In the genomic region with DNA sequence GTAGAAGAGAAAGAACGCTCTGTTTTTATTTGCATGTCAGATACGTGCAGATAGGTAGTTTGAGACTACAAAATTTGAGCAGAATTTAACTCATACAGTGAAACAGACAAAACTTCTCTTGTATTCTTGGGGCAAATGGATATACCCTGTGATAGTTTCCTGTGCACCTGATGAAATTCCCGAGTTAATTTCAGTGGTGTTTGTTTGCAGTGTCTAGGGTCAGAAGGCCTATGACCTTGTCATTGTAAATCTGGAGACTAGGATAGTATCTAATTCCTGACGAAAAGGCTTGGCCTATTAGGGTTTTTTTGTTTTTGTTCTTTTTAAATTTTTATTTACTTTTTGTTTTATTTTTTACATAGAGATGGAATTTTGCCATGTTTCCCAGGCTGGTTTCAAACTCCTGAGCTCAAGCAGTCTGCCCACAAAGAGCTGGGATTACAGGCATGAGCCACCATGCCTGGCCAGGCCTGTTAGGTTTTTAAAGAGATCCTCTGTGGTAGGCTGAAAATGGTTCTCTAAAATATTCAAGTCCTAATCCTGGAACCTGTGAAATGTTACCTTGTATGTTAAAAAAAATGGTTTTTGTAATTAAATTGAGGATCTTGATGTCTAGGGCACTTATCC, we compare ENCODE assay signal across 1 cellular context.
TF ChIP-seq lines count a peak whose summit lies in the region.

No MANE protein-coding gene starts in this region.

TF ChIP-seq in HepG2, 621 proteins besides CTCF, POLR2A, EP300 and RAD21 (continued from another document and continues in another):
- TF ChIP-seq, protein P1, sequence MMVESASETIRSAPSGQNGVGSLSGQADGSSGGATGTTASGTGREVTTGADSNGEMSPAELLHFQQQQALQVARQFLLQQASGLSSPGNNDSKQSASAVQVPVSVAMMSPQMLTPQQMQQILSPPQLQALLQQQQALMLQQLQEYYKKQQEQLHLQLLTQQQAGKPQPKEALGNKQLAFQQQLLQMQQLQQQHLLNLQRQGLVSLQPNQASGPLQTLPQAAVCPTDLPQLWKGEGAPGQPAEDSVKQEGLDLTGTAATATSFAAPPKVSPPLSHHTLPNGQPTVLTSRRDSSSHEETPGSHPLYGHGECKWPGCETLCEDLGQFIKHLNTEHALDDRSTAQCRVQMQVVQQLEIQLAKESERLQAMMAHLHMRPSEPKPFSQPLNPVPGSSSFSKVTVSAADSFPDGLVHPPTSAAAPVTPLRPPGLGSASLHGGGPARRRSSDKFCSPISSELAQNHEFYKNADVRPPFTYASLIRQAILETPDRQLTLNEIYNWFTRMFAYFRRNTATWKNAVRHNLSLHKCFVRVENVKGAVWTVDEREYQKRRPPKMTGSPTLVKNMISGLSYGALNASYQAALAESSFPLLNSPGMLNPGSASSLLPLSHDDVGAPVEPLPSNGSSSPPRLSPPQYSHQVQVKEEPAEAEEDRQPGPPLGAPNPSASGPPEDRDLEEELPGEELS (CRISPR knock-in tag; IDR thresholded peaks at IDR 0.05) = peak; percentile 50; the same call in 1 of the 2 replicates
- TF ChIP-seq SOX5 (CRISPR knock-in tag; IDR thresholded peaks at IDR 0.05; ENCODE audit: borderline replicate concordance) = peak; percentile 71
- TF ChIP-seq, protein P2, sequence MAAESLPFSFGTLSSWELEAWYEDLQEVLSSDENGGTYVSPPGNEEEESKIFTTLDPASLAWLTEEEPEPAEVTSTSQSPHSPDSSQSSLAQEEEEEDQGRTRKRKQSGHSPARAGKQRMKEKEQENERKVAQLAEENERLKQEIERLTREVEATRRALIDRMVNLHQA (CRISPR knock-in tag; IDR thresholded peaks at IDR 0.05) = no peak
- TF ChIP-seq, protein P3, sequence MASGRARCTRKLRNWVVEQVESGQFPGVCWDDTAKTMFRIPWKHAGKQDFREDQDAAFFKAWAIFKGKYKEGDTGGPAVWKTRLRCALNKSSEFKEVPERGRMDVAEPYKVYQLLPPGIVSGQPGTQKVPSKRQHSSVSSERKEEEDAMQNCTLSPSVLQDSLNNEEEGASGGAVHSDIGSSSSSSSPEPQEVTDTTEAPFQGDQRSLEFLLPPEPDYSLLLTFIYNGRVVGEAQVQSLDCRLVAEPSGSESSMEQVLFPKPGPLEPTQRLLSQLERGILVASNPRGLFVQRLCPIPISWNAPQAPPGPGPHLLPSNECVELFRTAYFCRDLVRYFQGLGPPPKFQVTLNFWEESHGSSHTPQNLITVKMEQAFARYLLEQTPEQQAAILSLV (CRISPR knock-in tag; IDR thresholded peaks at IDR 0.05; ENCODE audit: borderline replicate concordance) = no peak
- TF ChIP-seq, protein P4, sequence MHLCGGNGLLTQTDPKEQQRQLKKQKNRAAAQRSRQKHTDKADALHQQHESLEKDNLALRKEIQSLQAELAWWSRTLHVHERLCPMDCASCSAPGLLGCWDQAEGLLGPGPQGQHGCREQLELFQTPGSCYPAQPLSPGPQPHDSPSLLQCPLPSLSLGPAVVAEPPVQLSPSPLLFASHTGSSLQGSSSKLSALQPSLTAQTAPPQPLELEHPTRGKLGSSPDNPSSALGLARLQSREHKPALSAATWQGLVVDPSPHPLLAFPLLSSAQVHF (CRISPR knock-in tag; IDR thresholded peaks at IDR 0.05) = no peak
- TF ChIP-seq, protein P5, sequence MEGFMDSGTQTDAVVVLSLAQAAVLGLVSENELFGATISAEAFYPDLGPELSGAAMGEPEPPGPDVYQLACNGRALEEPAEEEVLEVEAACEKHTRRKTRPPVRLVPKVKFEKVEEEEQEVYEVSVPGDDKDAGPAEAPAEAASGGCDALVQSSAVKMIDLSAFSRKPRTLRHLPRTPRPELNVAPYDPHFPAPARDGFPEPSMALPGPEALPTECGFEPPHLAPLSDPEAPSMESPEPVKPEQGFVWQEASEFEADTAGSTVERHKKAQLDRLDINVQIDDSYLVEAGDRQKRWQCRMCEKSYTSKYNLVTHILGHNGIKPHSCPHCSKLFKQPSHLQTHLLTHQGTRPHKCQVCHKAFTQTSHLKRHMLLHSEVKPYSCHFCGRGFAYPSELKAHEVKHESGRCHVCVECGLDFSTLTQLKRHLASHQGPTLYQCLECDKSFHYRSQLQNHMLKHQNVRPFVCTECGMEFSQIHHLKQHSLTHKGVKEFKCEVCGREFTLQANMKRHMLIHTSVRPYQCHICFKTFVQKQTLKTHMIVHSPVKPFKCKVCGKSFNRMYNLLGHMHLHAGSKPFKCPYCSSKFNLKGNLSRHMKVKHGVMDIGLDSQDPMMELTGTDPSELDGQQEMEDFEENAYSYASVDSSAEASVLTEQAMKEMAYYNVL (CRISPR knock-in tag; IDR thresholded peaks at IDR 0.05; ENCODE audit: borderline replicate concordance) = no peak
- no peak for TF ChIP-seq ZNF703 (CRISPR knock-in tag; IDR thresholded peaks at IDR 0.05; ENCODE audit: borderline replicate concordance)
- TF ChIP-seq, protein P6, sequence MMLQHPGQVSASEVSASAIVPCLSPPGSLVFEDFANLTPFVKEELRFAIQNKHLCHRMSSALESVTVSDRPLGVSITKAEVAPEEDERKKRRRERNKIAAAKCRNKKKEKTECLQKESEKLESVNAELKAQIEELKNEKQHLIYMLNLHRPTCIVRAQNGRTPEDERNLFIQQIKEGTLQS (CRISPR knock-in tag; IDR thresholded peaks at IDR 0.05) = no peak
- no peak for TF ChIP-seq SALL2 (CRISPR knock-in tag; IDR thresholded peaks at IDR 0.05)
- TF ChIP-seq, protein P7, sequence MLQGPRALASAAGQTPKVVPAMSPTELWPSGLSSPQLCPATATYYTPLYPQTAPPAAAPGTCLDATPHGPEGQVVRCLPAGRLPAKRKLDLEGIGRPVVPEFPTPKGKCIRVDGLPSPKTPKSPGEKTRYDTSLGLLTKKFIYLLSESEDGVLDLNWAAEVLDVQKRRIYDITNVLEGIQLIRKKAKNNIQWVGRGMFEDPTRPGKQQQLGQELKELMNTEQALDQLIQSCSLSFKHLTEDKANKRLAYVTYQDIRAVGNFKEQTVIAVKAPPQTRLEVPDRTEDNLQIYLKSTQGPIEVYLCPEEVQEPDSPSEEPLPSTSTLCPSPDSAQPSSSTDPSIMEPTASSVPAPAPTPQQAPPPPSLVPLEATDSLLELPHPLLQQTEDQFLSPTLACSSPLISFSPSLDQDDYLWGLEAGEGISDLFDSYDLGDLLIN (CRISPR knock-in tag; IDR thresholded peaks at IDR 0.05; ENCODE audit: borderline replicate concordance) = no peak
- peak; percentile 37; the same call in 1 of the 2 replicates for TF ChIP-seq SMAD3 (CRISPR knock-in tag; IDR thresholded peaks at IDR 0.05)
- TF ChIP-seq ZNF614 (CRISPR knock-in tag; IDR thresholded peaks at IDR 0.05; ENCODE audit: borderline replicate concordance) = 0 out of 2 replicates have a peak, but pooled peaks have one; percentile 27
- TF ChIP-seq, protein P8, sequence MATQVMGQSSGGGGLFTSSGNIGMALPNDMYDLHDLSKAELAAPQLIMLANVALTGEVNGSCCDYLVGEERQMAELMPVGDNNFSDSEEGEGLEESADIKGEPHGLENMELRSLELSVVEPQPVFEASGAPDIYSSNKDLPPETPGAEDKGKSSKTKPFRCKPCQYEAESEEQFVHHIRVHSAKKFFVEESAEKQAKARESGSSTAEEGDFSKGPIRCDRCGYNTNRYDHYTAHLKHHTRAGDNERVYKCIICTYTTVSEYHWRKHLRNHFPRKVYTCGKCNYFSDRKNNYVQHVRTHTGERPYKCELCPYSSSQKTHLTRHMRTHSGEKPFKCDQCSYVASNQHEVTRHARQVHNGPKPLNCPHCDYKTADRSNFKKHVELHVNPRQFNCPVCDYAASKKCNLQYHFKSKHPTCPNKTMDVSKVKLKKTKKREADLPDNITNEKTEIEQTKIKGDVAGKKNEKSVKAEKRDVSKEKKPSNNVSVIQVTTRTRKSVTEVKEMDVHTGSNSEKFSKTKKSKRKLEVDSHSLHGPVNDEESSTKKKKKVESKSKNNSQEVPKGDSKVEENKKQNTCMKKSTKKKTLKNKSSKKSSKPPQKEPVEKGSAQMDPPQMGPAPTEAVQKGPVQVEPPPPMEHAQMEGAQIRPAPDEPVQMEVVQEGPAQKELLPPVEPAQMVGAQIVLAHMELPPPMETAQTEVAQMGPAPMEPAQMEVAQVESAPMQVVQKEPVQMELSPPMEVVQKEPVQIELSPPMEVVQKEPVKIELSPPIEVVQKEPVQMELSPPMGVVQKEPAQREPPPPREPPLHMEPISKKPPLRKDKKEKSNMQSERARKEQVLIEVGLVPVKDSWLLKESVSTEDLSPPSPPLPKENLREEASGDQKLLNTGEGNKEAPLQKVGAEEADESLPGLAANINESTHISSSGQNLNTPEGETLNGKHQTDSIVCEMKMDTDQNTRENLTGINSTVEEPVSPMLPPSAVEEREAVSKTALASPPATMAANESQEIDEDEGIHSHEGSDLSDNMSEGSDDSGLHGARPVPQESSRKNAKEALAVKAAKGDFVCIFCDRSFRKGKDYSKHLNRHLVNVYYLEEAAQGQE (IDR thresholded peaks at IDR 0.05; ENCODE audit: borderline replicate concordance in 1 of 2, low read depth in 1 of 2, low read length in 2 of 2) = no peak
- TF ChIP-seq ZMAT3 (CRISPR knock-in tag; conservative IDR thresholded peaks at IDR 0.05) = no peak
- TF ChIP-seq MYNN (CRISPR knock-in tag; IDR thresholded peaks at IDR 0.05; ENCODE audit: low read depth) = no peak
- TF ChIP-seq, protein P9, sequence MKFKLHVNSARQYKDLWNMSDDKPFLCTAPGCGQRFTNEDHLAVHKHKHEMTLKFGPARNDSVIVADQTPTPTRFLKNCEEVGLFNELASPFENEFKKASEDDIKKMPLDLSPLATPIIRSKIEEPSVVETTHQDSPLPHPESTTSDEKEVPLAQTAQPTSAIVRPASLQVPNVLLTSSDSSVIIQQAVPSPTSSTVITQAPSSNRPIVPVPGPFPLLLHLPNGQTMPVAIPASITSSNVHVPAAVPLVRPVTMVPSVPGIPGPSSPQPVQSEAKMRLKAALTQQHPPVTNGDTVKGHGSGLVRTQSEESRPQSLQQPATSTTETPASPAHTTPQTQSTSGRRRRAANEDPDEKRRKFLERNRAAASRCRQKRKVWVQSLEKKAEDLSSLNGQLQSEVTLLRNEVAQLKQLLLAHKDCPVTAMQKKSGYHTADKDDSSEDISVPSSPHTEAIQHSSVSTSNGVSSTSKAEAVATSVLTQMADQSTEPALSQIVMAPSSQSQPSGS (CRISPR knock-in tag; IDR thresholded peaks at IDR 0.05) = 0 out of 2 replicates have a peak, but pooled peaks have one; percentile 32
- TF ChIP-seq, protein P10, sequence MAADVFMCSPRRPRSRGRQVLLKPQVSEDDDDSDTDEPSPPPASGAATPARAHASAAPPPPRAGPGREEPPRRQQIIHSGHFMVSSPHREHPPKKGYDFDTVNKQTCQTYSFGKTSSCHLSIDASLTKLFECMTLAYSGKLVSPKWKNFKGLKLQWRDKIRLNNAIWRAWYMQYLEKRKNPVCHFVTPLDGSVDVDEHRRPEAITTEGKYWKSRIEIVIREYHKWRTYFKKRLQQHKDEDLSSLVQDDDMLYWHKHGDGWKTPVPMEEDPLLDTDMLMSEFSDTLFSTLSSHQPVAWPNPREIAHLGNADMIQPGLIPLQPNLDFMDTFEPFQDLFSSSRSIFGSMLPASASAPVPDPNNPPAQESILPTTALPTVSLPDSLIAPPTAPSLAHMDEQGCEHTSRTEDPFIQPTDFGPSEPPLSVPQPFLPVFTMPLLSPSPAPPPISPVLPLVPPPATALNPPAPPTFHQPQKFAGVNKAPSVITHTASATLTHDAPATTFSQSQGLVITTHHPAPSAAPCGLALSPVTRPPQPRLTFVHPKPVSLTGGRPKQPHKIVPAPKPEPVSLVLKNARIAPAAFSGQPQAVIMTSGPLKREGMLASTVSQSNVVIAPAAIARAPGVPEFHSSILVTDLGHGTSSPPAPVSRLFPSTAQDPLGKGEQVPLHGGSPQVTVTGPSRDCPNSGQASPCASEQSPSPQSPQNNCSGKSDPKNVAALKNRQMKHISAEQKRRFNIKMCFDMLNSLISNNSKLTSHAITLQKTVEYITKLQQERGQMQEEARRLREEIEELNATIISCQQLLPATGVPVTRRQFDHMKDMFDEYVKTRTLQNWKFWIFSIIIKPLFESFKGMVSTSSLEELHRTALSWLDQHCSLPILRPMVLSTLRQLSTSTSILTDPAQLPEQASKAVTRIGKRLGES (CRISPR knock-in tag; IDR thresholded peaks at IDR 0.05; ENCODE audit: borderline replicate concordance) = no peak
- no peak for TF ChIP-seq ZSCAN29 (CRISPR knock-in tag; conservative IDR thresholded peaks at IDR 0.05)
- TF ChIP-seq ZFP90 (CRISPR knock-in tag; IDR thresholded peaks at IDR 0.05; ENCODE audit: borderline replicate concordance) = no peak
- TF ChIP-seq, protein P11, sequence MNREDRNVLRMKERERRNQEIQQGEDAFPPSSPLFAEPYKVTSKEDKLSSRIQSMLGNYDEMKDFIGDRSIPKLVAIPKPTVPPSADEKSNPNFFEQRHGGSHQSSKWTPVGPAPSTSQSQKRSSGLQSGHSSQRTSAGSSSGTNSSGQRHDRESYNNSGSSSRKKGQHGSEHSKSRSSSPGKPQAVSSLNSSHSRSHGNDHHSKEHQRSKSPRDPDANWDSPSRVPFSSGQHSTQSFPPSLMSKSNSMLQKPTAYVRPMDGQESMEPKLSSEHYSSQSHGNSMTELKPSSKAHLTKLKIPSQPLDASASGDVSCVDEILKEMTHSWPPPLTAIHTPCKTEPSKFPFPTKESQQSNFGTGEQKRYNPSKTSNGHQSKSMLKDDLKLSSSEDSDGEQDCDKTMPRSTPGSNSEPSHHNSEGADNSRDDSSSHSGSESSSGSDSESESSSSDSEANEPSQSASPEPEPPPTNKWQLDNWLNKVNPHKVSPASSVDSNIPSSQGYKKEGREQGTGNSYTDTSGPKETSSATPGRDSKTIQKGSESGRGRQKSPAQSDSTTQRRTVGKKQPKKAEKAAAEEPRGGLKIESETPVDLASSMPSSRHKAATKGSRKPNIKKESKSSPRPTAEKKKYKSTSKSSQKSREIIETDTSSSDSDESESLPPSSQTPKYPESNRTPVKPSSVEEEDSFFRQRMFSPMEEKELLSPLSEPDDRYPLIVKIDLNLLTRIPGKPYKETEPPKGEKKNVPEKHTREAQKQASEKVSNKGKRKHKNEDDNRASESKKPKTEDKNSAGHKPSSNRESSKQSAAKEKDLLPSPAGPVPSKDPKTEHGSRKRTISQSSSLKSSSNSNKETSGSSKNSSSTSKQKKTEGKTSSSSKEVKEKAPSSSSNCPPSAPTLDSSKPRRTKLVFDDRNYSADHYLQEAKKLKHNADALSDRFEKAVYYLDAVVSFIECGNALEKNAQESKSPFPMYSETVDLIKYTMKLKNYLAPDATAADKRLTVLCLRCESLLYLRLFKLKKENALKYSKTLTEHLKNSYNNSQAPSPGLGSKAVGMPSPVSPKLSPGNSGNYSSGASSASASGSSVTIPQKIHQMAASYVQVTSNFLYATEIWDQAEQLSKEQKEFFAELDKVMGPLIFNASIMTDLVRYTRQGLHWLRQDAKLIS (CRISPR knock-in tag; IDR thresholded peaks at IDR 0.05) = no peak
- no peak for TF ChIP-seq NRL (CRISPR knock-in tag; IDR thresholded peaks at IDR 0.05; ENCODE audit: borderline replicate concordance)
- TF ChIP-seq SP4 (CRISPR knock-in tag; IDR thresholded peaks at IDR 0.05) = no peak
- TF ChIP-seq, protein P12, sequence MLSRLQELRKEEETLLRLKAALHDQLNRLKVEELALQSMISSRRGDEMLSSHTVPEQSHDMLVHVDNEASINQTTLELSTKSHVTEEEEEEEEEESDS (CRISPR knock-in tag; IDR thresholded peaks at IDR 0.05; ENCODE audit: borderline replicate concordance) = no peak
- no peak for TF ChIP-seq SP140L (CRISPR knock-in tag; IDR thresholded peaks at IDR 0.05; ENCODE audit: borderline replicate concordance)
- no peak for TF ChIP-seq SP2 (CRISPR knock-in tag; IDR thresholded peaks at IDR 0.05)
- TF ChIP-seq, protein P13, sequence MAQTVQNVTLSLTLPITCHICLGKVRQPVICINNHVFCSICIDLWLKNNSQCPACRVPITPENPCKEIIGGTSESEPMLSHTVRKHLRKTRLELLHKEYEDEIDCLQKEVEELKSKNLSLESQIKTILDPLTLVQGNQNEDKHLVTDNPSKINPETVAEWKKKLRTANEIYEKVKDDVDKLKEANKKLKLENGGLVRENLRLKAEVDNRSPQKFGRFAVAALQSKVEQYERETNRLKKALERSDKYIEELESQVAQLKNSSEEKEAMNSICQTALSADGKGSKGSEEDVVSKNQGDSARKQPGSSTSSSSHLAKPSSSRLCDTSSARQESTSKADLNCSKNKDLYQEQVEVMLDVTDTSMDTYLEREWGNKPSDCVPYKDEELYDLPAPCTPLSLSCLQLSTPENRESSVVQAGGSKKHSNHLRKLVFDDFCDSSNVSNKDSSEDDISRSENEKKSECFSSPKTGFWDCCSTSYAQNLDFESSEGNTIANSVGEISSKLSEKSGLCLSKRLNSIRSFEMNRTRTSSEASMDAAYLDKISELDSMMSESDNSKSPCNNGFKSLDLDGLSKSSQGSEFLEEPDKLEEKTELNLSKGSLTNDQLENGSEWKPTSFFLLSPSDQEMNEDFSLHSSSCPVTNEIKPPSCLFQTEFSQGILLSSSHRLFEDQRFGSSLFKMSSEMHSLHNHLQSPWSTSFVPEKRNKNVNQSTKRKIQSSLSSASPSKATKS (CRISPR knock-in tag; IDR thresholded peaks at IDR 0.05) = no peak
